In genomic region chr19:23002690-23003422, GRCh38 we compare ENCODE assay signal across 14 cellular contexts. TPM values are rescaled to one million over a fixed set of nuclear protein-coding genes. Genes with fewer than 3 reads are reported as not detected.
DNase-seq lines count a peak whose midpoint lies in the region; ATAC-seq and TF ChIP-seq lines count a peak whose summit lies in the region.
"Had no signal": no experiment of that assay in that cellular context is flagged by ENCODE, and none has a peak within 500 bp of the region (broad histone marks: within the 10 kb centered on the region; RNA-seq: fewer than 3 reads in every experiment).

TSS of gene ZNF728 (minus strand) at chr19:23003176. CDS start at chr19:23003030, 146 bp downstream.

- DNase-seq in NCI-H748 (lab: John Stamatoyannopoulos, UW; ENCODE audit: unreplicated experiment) (peak; percentile 24), NCI-H748 treated with DMSO at 0.1 percent for 48 hours (lab: John Stamatoyannopoulos, UW) (no peak), naive B cell (no peak), tibial nerve (ENCODE audit: low spot score in 2 of 2) (peak; percentile 26 to 29), NCI-H187 treated with DMSO at 0.1 percent for 48 hours (lab: John Stamatoyannopoulos, UW) (no peak), NCI-H2029 (lab: John Stamatoyannopoulos, UW) (no peak)
- DNase-seq in stimulated activated CD4-positive, alpha-beta T cell treated with anti-CD3 and anti-CD28 coated beads, Interleukin-2, amount 100 ng/mL, for 24 hours = no peak
- DNase-seq: activated B cell treated with CpG ODN at 0.5 μM for 24 hours, erythroblast, KG1 had no signal

- 0% methylated on average over 1 of the region's 46 CpGs for WGBS in gastroesophageal sphincter (ENCODE audit: low coverage in 1 of 2), 2 donors
- WGBS in tibial nerve, 2 donors = 9 to 18% methylated on average over 31 to 38 of the region's 46 CpGs

- H3K36me3 Mint-ChIP-seq in naive B cell = peaks cover 5 to 18% of the 10 kb centered on the region in 2 donors

- H3K4me1 ChIP-seq in gastroesophageal sphincter = no peaks in the 10 kb centered on the region
- H3K4me1 ChIP-seq in tibial nerve = no peaks in the 10 kb centered on the region

- H3K9me3 Mint-ChIP-seq in naive B cell = peaks cover 4 to 61% (median 37%) of the 10 kb centered on the region in 7 donors

- H3K36me3 ChIP-seq in gastroesophageal sphincter = peaks cover 0 to 4% of the 10 kb centered on the region in 2 donors
- no peaks in the 10 kb centered on the region for H3K36me3 ChIP-seq in tibial nerve

- H3K27me3 ChIP-seq in gastroesophageal sphincter (no peaks in the 10 kb centered on the region), tibial nerve (no peaks in the 10 kb centered on the region)

- peaks cover 0 to 8% (median 4%) of the 10 kb centered on the region in 3 donors for H3K4me1 Mint-ChIP-seq in naive B cell
- H3K4me1 Mint-ChIP-seq: activated B cell treated with CpG ODN at 0.5 μM for 24 hours; activated naive CD4-positive, alpha-beta T cell treated with anti-CD3 and anti-CD28 coated beads, Interleukin-2, amount 50 U/mL, for 24 hours had no signal

- H3K27ac Mint-ChIP-seq in naive B cell = no peak within 1 kb of the TSS
- H3K27ac Mint-ChIP-seq: activated B cell treated with CpG ODN at 0.5 μM for 24 hours; activated naive CD4-positive, alpha-beta T cell treated with anti-CD3 and anti-CD28 coated beads, Interleukin-2, amount 50 U/mL, for 24 hours; natural killer cell treated with Interleukin-12 subunit alpha and Interleukin-12 subunit beta and Interleukin-15 and Interleukin-18, amount 100 ng/mL, for 72 hours had no signal

- H3K27ac ChIP-seq in gastroesophageal sphincter (peak within 1 kb of the TSS in 3 of 4 donors; percentile 74 to 86 (median 83)), tibial nerve (no peak within 1 kb of the TSS)

- H3K27me3 Mint-ChIP-seq in naive B cell = no peaks in the 10 kb centered on the region
- H3K27me3 Mint-ChIP-seq: activated B cell treated with CpG ODN at 0.5 μM for 24 hours; activated naive CD4-positive, alpha-beta T cell treated with anti-CD3 and anti-CD28 coated beads, Interleukin-2, amount 50 U/mL, for 24 hours; natural killer cell treated with Interleukin-12 subunit alpha and Interleukin-12 subunit beta and Interleukin-15 and Interleukin-18, amount 100 ng/mL, for 72 hours had no signal

- H3K9me3 ChIP-seq in gastroesophageal sphincter (peaks cover 0 to 49% (median 0%) of the 10 kb centered on the region in 3 donors), tibial nerve (peaks cover 0 to 56% (median 2%) of the 10 kb centered on the region in 4 donors)

- TF ChIP-seq CTCF in gastroesophageal sphincter (IDR thresholded peaks at IDR 0.05) = no peak
- TF ChIP-seq CTCF in tibial nerve (IDR thresholded peaks at IDR 0.05) = no peak

- TF ChIP-seq EP300 in gastroesophageal sphincter (IDR thresholded peaks at IDR 0.05) (no peak), tibial nerve (IDR thresholded peaks at IDR 0.05) (no peak)

- TF ChIP-seq POLR2A in gastroesophageal sphincter (IDR thresholded peaks at IDR 0.05) (no peak), tibial nerve (IDR thresholded peaks at IDR 0.05) (no peak)

- H3K4me3 Mint-ChIP-seq in naive B cell = peak within 1 kb of the TSS in 5 of 8 donors; percentile 37 to 72 (median 59)
- H3K4me3 Mint-ChIP-seq: activated B cell treated with CpG ODN at 0.5 μM for 24 hours; activated naive CD4-positive, alpha-beta T cell treated with anti-CD3 and anti-CD28 coated beads, Interleukin-2, amount 50 U/mL, for 24 hours; natural killer cell treated with Interleukin-12 subunit alpha and Interleukin-12 subunit beta and Interleukin-15 and Interleukin-18, amount 100 ng/mL, for 72 hours had no signal

- H3K4me3 ChIP-seq in gastroesophageal sphincter (peak within 1 kb of the TSS; percentile 51 to 57), tibial nerve (peak within 1 kb of the TSS in 3 of 4 donors; percentile 18 to 43 (median 23))

- ATAC-seq in gastroesophageal sphincter (peak; percentile 94), naive B cell (ENCODE audit: low read depth in 2 of 2) (no peak)
- ATAC-seq: natural killer cell treated with Interleukin-12 subunit alpha and Interleukin-12 subunit beta and Interleukin-15 and Interleukin-18, amount 100 ng/mL, for 72 hours; Panc1 had no signal

RNA-seq across cellular contexts. Expression of gene ZNF728, which starts in this region (rescaled TPM):
- total RNA-seq in gastroesophageal sphincter (10 to 100 TPM in 1 of 4 donors, 1 to 10 TPM in 3; 2.6 to 10.6 (median 4.6) TPM), tibial nerve (1 to 10 TPM in 2 of 4 donors, under 1 TPM in 2; 0.59 to 4.4 (median 1.1) TPM)
- polyA plus RNA-seq in naive B cell (ENCODE audit: low read depth in 6 of 6) = not detected
- total RNA-seq: activated B cell treated with CpG ODN at 0.5 μM for 24 hours; natural killer cell treated with Interleukin-12 subunit alpha and Interleukin-12 subunit beta and Interleukin-15 and Interleukin-18, amount 100 ng/mL, for 72 hours had no signal

Comparison
In these comparisons a context has a peak if more than half of its experiments do, and no peak if none do; other contexts are left out.
1. DNase-seq: peak in NCI-H748 (single experiment) and tibial nerve (2 of 2); none in NCI-H748 treated with DMSO at 0.1 percent for 48 hours (single experiment), naive B cell (single experiment), stimulated activated CD4-positive, alpha-beta T cell treated with anti-CD3 and anti-CD28 coated beads, Interleukin-2, amount 100 ng/mL, for 24 hours (0 of 2), NCI-H187 treated with DMSO at 0.1 percent for 48 hours (single experiment) and NCI-H2029 (single experiment).
2. H3K27ac ChIP-seq: peak in gastroesophageal sphincter (3 of 4); none in tibial nerve (0 of 4).